In genomic region chr1:68057564-68057963, GRCh38 we compare ENCODE assay signal across 1 cellular context.
TF ChIP-seq lines count a peak whose summit lies in the region.

No MANE protein-coding gene starts in this region.

TF ChIP-seq in H1, 55 proteins besides CTCF, POLR2A, EP300 and RAD21:
- TF ChIP-seq KDM4A (IDR thresholded peaks at IDR 0.05; ENCODE audit: low read depth, low read length, severe bottlenecking) (no peak), POLR2AphosphoS5 (IDR thresholded peaks at IDR 0.05; ENCODE audit: low read depth, low read length) (no peak), FOSL1 (IDR thresholded peaks at IDR 0.05; ENCODE audit: insufficient read depth, low read depth, low read length) (no peak), MAFK (IDR thresholded peaks at IDR 0.05; ENCODE audit: low read depth, low read length) (no peak), SRF (IDR thresholded peaks at IDR 0.05; ENCODE audit: low read depth, low read length) (no peak), TAF7 (optimal IDR thresholded peaks at IDR 0.05; ENCODE audit: borderline replicate concordance, low read depth, low read length) (no peak), CEBPB (IDR thresholded peaks at IDR 0.05; ENCODE audit: low read depth, low read length) (no peak)
TF ChIP-seq in H1: peak in this region for 0.
